1 cellular context compared by ENCODE assay signal in the genomic region with DNA sequence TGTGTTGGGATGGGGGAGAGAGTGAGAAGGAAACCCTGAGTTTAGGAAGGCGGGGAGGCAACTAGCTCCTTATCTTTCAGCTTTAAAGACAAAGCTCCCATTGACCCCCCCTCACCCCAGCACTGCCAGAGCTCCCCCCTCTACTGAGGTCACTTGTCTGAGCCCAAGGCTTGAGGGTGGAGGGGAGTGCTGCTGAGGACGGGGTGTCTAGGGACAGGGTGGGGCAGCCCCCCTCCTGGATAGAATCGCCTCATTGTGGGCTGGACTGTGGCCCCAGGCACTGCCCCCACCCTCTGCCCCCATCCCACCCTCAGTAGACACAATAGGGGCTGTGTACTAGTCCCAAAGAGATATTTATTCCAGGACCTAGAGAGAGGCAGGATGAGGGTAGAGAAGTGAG.
A peak's percentile ranks its signal among the peaks of the same experiment; 100 is the strongest.
TF ChIP-seq lines count a peak whose summit lies in the region.

No MANE protein-coding gene starts in this region.

TF ChIP-seq in K562, 482 proteins besides CTCF, POLR2A, EP300 and RAD21:
- no peak for TF ChIP-seq NCOA6 (IDR thresholded peaks at IDR 0.05)
- TF ChIP-seq, protein P1, sequence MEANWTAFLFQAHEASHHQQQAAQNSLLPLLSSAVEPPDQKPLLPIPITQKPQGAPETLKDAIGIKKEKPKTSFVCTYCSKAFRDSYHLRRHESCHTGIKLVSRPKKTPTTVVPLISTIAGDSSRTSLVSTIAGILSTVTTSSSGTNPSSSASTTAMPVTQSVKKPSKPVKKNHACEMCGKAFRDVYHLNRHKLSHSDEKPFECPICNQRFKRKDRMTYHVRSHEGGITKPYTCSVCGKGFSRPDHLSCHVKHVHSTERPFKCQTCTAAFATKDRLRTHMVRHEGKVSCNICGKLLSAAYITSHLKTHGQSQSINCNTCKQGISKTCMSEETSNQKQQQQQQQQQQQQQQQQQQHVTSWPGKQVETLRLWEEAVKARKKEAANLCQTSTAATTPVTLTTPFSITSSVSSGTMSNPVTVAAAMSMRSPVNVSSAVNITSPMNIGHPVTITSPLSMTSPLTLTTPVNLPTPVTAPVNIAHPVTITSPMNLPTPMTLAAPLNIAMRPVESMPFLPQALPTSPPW (CRISPR knock-in tag; IDR thresholded peaks at IDR 0.05), result peak; percentile 84
- TF ChIP-seq ZNF740 (CRISPR knock-in tag; IDR thresholded peaks at IDR 0.05), result no peak
- peak in 1 of 2 experiments; percentile 34; a peak in 1 of 4 replicates for TF ChIP-seq ZNF740 (tag; IDR thresholded peaks at IDR 0.05)
- peak; percentile 84 for TF ChIP-seq PRDM10 (IDR thresholded peaks at IDR 0.05; ENCODE audit: partially characterized antibody)
